Comparison of ENCODE assay signal across 16 cellular contexts in genomic region chr2:112634874-112635157, GRCh38.
"Had no signal": no experiment of that assay in that cellular context is flagged by ENCODE, and none has a peak within 500 bp of the region (broad histone marks: within the 10 kb centered on the region; RNA-seq: fewer than 3 reads in every experiment).

No MANE protein-coding gene starts in this region.

- H3K36me3 Mint-ChIP-seq: neural progenitor cell had no signal

- H3K27ac Mint-ChIP-seq: T-helper 2 cell treated with Interferon-gamma antibody and Interleukin-4, amounts not matched to agents 5 μg/mL and 100 μg/mL, for 36 hours had no signal

- H3K9me3 Mint-ChIP-seq: neural progenitor cell; stimulated activated naive CD8-positive, alpha-beta T cell treated with anti-CD3 and anti-CD28 coated beads, Interleukin-15, amount 100 ng/mL, for 72 hours; T-helper 2 cell treated with Interferon-gamma antibody and Interleukin-4, amounts not matched to agents 5 μg/mL and 100 μg/mL, for 36 hours had no signal

- H3K4me3 Mint-ChIP-seq: neural progenitor cell; T-helper 2 cell treated with Interferon-gamma antibody and Interleukin-4, amounts not matched to agents 5 μg/mL and 100 μg/mL, for 36 hours had no signal

- FAIRE-seq: islet of Langerhans had no signal

- ATAC-seq: gastrocnemius medialis; heart right ventricle; left colon; stimulated activated naive CD8-positive, alpha-beta T cell treated with anti-CD3 and anti-CD28 coated beads, Interleukin-15, amount 100 ng/mL, for 72 hours had no signal

- H3K27ac ChIP-seq: adrenal gland, gastrocnemius medialis, lower lobe of right lung, neural progenitor cell, ovary, sigmoid colon, testis, vagina had no signal

- DNase-seq: activated CD4-positive, CD25-positive, alpha-beta regulatory T cell; erythroblast; gastrocnemius medialis; heart right ventricle; left colon; lower lobe of right lung; ovary; sigmoid colon; spleen; stimulated activated naive CD8-positive, alpha-beta T cell treated with anti-CD3 and anti-CD28 coated beads, Interleukin-15, amount 100 ng/mL, for 72 hours; testis had no signal
